8 cellular contexts compared by ENCODE assay signal in the genomic region with DNA sequence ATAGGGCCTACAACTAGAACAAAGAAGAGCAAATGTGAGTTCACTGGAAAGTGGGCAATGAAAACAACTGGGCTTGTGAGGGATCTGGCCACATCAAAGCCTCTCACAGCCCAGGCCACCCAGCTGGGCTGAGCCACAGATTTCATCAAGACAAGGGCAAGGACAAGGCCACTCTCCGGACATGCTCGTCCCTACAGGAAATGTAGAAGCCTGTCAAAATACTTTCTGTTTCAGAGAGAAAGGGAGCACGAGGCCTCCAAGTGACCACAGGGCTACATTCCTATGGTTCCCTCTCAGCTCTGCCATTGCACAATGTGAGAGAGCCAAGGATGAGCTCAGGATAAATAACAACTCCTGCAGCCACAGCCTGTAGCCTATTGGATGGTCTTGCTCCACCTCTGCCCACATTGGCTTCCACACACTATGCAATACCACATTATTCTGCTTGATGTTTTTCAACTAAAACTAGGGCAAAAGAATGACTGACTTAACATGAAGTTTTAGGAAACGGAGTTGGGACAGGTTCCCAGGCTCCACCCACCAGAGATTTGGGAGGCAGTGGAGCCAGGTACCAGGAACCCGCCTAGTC. TPM values are rescaled to one million over a fixed set of nuclear protein-coding genes. Genes with fewer than 3 reads are reported as not detected.
DNase-seq lines count a peak whose midpoint lies in the region; ATAC-seq, FAIRE-seq and TF ChIP-seq lines count a peak whose summit lies in the region.

No MANE protein-coding gene starts in this region.

- no peaks in the 10 kb centered on the region for H3K36me3 ChIP-seq in RWPE2 (ENCODE audit: low read depth)
- H3K36me3 ChIP-seq in esophagus (ENCODE audit: control insufficient read depth in 2 of 2, insufficient read depth in 2 of 2, low read length in 1 of 2) = no peaks in the 10 kb centered on the region

- no peaks in the 10 kb centered on the region for H3K9me3 ChIP-seq in RWPE2 (ENCODE audit: severe bottlenecking)
- no peaks in the 10 kb centered on the region for H3K9me3 ChIP-seq in esophagus (ENCODE audit: control insufficient read depth in 2 of 2, insufficient read depth in 1 of 2, low read depth in 1 of 2, low read length in 1 of 2)

- DNase-seq in GM12891 (ENCODE audit: insufficient read length, low spot score) = no peak
- DNase-seq in RWPE2 (ENCODE audit: low spot score) = no peak
- no peak for DNase-seq in natural killer cell treated with Interleukin-12 subunit alpha and Interleukin-12 subunit beta and Interleukin-15 and Interleukin-18, amount 100 ng/mL, for 72 hours (ENCODE audit: low spot score)
- no peak for DNase-seq in D721Med (ENCODE audit: insufficient read length, low spot score)
- DNase-seq in 8988T = no peak
- no peak for DNase-seq in NK-92 treated with Interleukin-12 subunit alpha and Interleukin-12 subunit beta, amount 100 ng/mL, for 24 hours (lab: John Stamatoyannopoulos, UW)

- TF ChIP-seq CTCF in RWPE2 (IDR thresholded peaks at IDR 0.05; ENCODE audit: poor library complexity, severe bottlenecking) = no peak
- no peak for TF ChIP-seq CTCF in D721Med (IDR thresholded peaks at IDR 0.05; ENCODE audit: insufficient read depth, missing control alignments)

- peaks cover 71% of the 10 kb centered on the region for H3K4me1 ChIP-seq in RWPE2 (ENCODE audit: insufficient read depth, poor library complexity, severe bottlenecking)
- peaks cover 9 to 20% of the 10 kb centered on the region in 2 donors for H3K4me1 ChIP-seq in esophagus (ENCODE audit: control insufficient read depth in 2 of 2, insufficient read depth in 2 of 2, low read length in 1 of 2)

- H3K4me1 Mint-ChIP-seq in natural killer cell treated with Interleukin-12 subunit alpha and Interleukin-12 subunit beta and Interleukin-15 and Interleukin-18, amount 100 ng/mL, for 72 hours (ENCODE audit: low read depth in 2 of 2) = peaks cover 17 to 48% of the 10 kb centered on the region in 2 donors

- no peaks in the 10 kb centered on the region for H3K36me3 Mint-ChIP-seq in natural killer cell treated with Interleukin-12 subunit alpha and Interleukin-12 subunit beta and Interleukin-15 and Interleukin-18, amount 100 ng/mL, for 72 hours

- H3K4me3 ChIP-seq in RWPE2 (ENCODE audit: severe bottlenecking) (no peak overlapping the region), esophagus (ENCODE audit: low read depth in 1 of 2, low read length in 2 of 2) (no peak overlapping the region)

- no peak for TF ChIP-seq POLR2A in GM12891 (IDR thresholded peaks at IDR 0.05; ENCODE audit: low read depth, low read length)

- no peaks in the 10 kb centered on the region for H3K27me3 Mint-ChIP-seq in natural killer cell treated with Interleukin-12 subunit alpha and Interleukin-12 subunit beta and Interleukin-15 and Interleukin-18, amount 100 ng/mL, for 72 hours

- peak; percentile 54 for FAIRE-seq in GM12891 (lab: Jason Lieb, UNC)
- no peak for FAIRE-seq in D721Med (lab: Jason Lieb, UNC)

- ATAC-seq in RWPE2 (ENCODE audit: low read depth) = peak; percentile 97
- peak; percentile 21 to 61 for ATAC-seq in natural killer cell treated with Interleukin-12 subunit alpha and Interleukin-12 subunit beta and Interleukin-15 and Interleukin-18, amount 100 ng/mL, for 72 hours
- no peak for ATAC-seq in GM18858 (IDR thresholded peaks at IDR 0.05; ENCODE audit: unreplicated experiment)

- H3K9me3 Mint-ChIP-seq in natural killer cell treated with Interleukin-12 subunit alpha and Interleukin-12 subunit beta and Interleukin-15 and Interleukin-18, amount 100 ng/mL, for 72 hours = no peaks in the 10 kb centered on the region

- H3K27me3 ChIP-seq in RWPE2 (ENCODE audit: insufficient read depth, poor library complexity, severe bottlenecking) (no peaks in the 10 kb centered on the region), esophagus (ENCODE audit: control insufficient read depth in 1 of 2, insufficient read depth in 2 of 2, low read length in 2 of 2) (no peaks in the 10 kb centered on the region)

- no peak overlapping the region for H3K4me3 Mint-ChIP-seq in natural killer cell treated with Interleukin-12 subunit alpha and Interleukin-12 subunit beta and Interleukin-15 and Interleukin-18, amount 100 ng/mL, for 72 hours

- H3K27ac ChIP-seq in RWPE2 (ENCODE audit: poor library complexity, severe bottlenecking) (peak overlapping the region; percentile 50), esophagus (ENCODE audit: low read depth in 2 of 2, low read length in 1 of 2) (peak overlapping the region; percentile 78 to 86)

- WGBS in esophagus, 2 donors = 39 to 43% methylated on average over 5 of the region's 5 CpGs

- no peak overlapping the region for H3K27ac Mint-ChIP-seq in natural killer cell treated with Interleukin-12 subunit alpha and Interleukin-12 subunit beta and Interleukin-15 and Interleukin-18, amount 100 ng/mL, for 72 hours

TF ChIP-seq in GM12891, 5 proteins besides CTCF, POLR2A, EP300 and RAD21:
- TF ChIP-seq POU2F2 (IDR thresholded peaks at IDR 0.05; ENCODE audit: low read depth, low read length) (no peak), SPI1 (IDR thresholded peaks at IDR 0.05; ENCODE audit: low read depth, low read length) (no peak), POLR2AphosphoS5 (IDR thresholded peaks at IDR 0.05; ENCODE audit: low read depth, low read length) (no peak), PAX5 (IDR thresholded peaks at IDR 0.05; ENCODE audit: insufficient read depth, low read length, severe bottlenecking) (no peak), TAF1 (IDR thresholded peaks at IDR 0.05; ENCODE audit: low read depth, low read length) (no peak)

RNA-seq across cellular contexts. Expression of gene TBC1D2B, which starts 12.1 kb away (rescaled TPM):
- polyA plus RNA-seq in GM12891 (2012; ENCODE audit: low read depth, missing spikeins) = 19.7 TPM
- polyA plus RNA-seq in esophagus = 1 to 10 TPM; 5.1 to 7.0 TPM
- total RNA-seq in natural killer cell treated with Interleukin-12 subunit alpha and Interleukin-12 subunit beta and Interleukin-15 and Interleukin-18, amount 100 ng/mL, for 72 hours = 10 to 100 TPM; 54.1 to 97.0 TPM

RNA-seq across cellular contexts. Expression of gene SH2D7, which starts 27.0 kb away (rescaled TPM):
- polyA plus RNA-seq in GM12891 (2012; ENCODE audit: low read depth, missing spikeins) = not detected
- not detected for polyA plus RNA-seq in esophagus
- total RNA-seq in natural killer cell treated with Interleukin-12 subunit alpha and Interleukin-12 subunit beta and Interleukin-15 and Interleukin-18, amount 100 ng/mL, for 72 hours = not detected
